In the genomic region with DNA sequence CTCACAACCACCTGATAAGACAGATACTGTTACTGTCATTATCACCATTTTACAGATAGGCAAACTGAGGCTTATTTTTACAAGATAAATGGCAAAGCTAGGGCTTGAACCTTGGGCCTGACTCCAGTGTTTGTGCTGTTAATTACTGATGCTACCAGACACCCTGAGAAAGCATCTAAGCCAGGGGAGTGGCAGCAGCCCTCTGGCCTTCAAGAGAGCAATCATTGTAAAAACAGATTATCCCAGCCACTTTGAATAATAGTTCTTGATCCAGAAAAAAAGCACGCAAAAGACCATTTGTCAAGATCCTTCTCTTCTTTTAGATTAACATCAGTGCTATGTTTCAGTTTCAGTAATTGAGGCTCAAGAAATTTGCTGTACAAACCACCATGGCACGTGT, we compare ENCODE assay signal across 23 cellular contexts.
"Had no signal": no experiment of that assay in that cellular context is flagged by ENCODE, and none has a peak within 500 bp of the region (broad histone marks: within the 10 kb centered on the region; RNA-seq: fewer than 3 reads in every experiment).

No MANE protein-coding gene starts in this region.

- H3K36me3 ChIP-seq: colonic mucosa, heart left ventricle, ovary, right atrium auricular region, tibial nerve, upper lobe of right lung, vagina had no signal

- H3K4me3 ChIP-seq: colonic mucosa, heart left ventricle, mucosa of descending colon, ovary, right atrium auricular region, testis, tibial nerve, upper lobe of right lung, vagina had no signal

- H3K27ac Mint-ChIP-seq: naive thymus-derived CD8-positive, alpha-beta T cell; stimulated activated naive B cell treated with anti-CD40 and anti-IgM and Interleukin-4, amounts not matched to agents 10 μg/mL and 1 μg/mL and 100 μg/mL, for 72 hours; stimulated activated naive CD8-positive, alpha-beta T cell treated with anti-CD3 and anti-CD28 coated beads, Interleukin-15, amount 100 ng/mL, for 72 hours had no signal

- H3K27me3 ChIP-seq: colonic mucosa, heart left ventricle, ovary, right atrium auricular region, testis, tibial nerve, upper lobe of right lung, vagina had no signal

- H3K27ac ChIP-seq: colonic mucosa, ovary, testis, tibial nerve, upper lobe of right lung, vagina had no signal

- H3K4me1 ChIP-seq: colonic mucosa, testis, upper lobe of right lung had no signal

- FAIRE-seq: endothelial cell of umbilical vein, small intestine had no signal

- H3K4me3 Mint-ChIP-seq: naive thymus-derived CD8-positive, alpha-beta T cell; neural crest cell; stimulated activated naive B cell treated with anti-CD40 and anti-IgM and Interleukin-4, amounts not matched to agents 10 μg/mL and 1 μg/mL and 100 μg/mL, for 72 hours; stimulated activated naive CD8-positive, alpha-beta T cell treated with anti-CD3 and anti-CD28 coated beads, Interleukin-15, amount 100 ng/mL, for 72 hours had no signal

- DNase-seq: colonic mucosa; erythroblast; foreskin melanocyte; heart left ventricle; hippocampal formation; left colon; mammary epithelial cell; mucosa of descending colon; naive thymus-derived CD8-positive, alpha-beta T cell; ovary; small intestine; stimulated activated CD4-positive, alpha-beta T cell treated with anti-CD3 and anti-CD28 coated beads, Interleukin-15, amount 100 ng/mL, for 24 hours; stimulated activated CD4-positive, alpha-beta T cell treated with anti-CD3 and anti-CD28 coated beads, Interleukin-1b, Interleukin-23, amount 100 ng/mL, for 48 hours; stimulated activated CD4-positive, alpha-beta T cell treated with anti-CD3 and anti-CD28 coated beads, Interleukin-4, amount 100 ng/mL, for 24 hours; stimulated activated naive B cell treated with anti-CD40 and anti-IgM and Interleukin-4, amounts not matched to agents 10 μg/mL and 1 μg/mL and 100 μg/mL, for 72 hours; stimulated activated naive CD8-positive, alpha-beta T cell treated with anti-CD3 and anti-CD28 coated beads, Interleukin-15, amount 100 ng/mL, for 72 hours; upper lobe of right lung had no signal

- H3K36me3 Mint-ChIP-seq: naive thymus-derived CD8-positive, alpha-beta T cell; stimulated activated naive B cell treated with anti-CD40 and anti-IgM and Interleukin-4, amounts not matched to agents 10 μg/mL and 1 μg/mL and 100 μg/mL, for 72 hours had no signal

- H3K4me1 Mint-ChIP-seq: stimulated activated naive B cell treated with anti-CD40 and anti-IgM and Interleukin-4, amounts not matched to agents 10 μg/mL and 1 μg/mL and 100 μg/mL, for 72 hours; stimulated activated naive CD8-positive, alpha-beta T cell treated with anti-CD3 and anti-CD28 coated beads, Interleukin-15, amount 100 ng/mL, for 72 hours had no signal

- H3K9me3 Mint-ChIP-seq: naive thymus-derived CD8-positive, alpha-beta T cell; neural crest cell; stimulated activated naive B cell treated with anti-CD40 and anti-IgM and Interleukin-4, amounts not matched to agents 10 μg/mL and 1 μg/mL and 100 μg/mL, for 72 hours had no signal

- H3K9me3 ChIP-seq: colonic mucosa, heart left ventricle, mucosa of descending colon, ovary, right atrium auricular region, testis, tibial nerve, upper lobe of right lung, vagina had no signal

- ATAC-seq: left colon; naive thymus-derived CD8-positive, alpha-beta T cell; stimulated activated naive B cell treated with anti-CD40 and anti-IgM and Interleukin-4, amounts not matched to agents 10 μg/mL and 1 μg/mL and 100 μg/mL, for 72 hours; stimulated activated naive CD8-positive, alpha-beta T cell treated with anti-CD3 and anti-CD28 coated beads, Interleukin-15, amount 100 ng/mL, for 72 hours; upper lobe of right lung had no signal
